ENCODE assay signal across 20 cellular contexts in genomic region chr2:236541008-236541562, GRCh38. TPM values are rescaled to one million over a fixed set of nuclear protein-coding genes. Genes with fewer than 3 reads are reported as not detected.
DNase-seq lines count a peak whose midpoint lies in the region; ATAC-seq, FAIRE-seq and TF ChIP-seq lines count a peak whose summit lies in the region.
"Had no signal": no experiment of that assay in that cellular context is flagged by ENCODE, and none has a peak within 500 bp of the region (broad histone marks: within the 10 kb centered on the region; RNA-seq: fewer than 3 reads in every experiment).

No MANE protein-coding gene starts in this region.

- peak overlapping the region; percentile 52 for H3K4me3 Mint-ChIP-seq in activated naive CD8-positive, alpha-beta T cell treated with anti-CD3 and anti-CD28 coated beads, Interleukin-2, amount 50 U/mL, for 24 hours
- H3K4me3 Mint-ChIP-seq in naive thymus-derived CD4-positive, alpha-beta T cell = peak overlapping the region; percentile 3 to 100 (median 20)
- H3K4me3 Mint-ChIP-seq: HFFc6, nephron progenitor cell had no signal

- DNase-seq in A549 (ENCODE audit: low read depth in 1 of 2, low spot score in 1 of 2) = no peak
- no peak for DNase-seq in activated naive CD8-positive, alpha-beta T cell treated with anti-CD3 and anti-CD28 coated beads, Interleukin-2, amount 50 U/mL, for 24 hours
- no peak for DNase-seq in naive thymus-derived CD4-positive, alpha-beta T cell
- no peak for DNase-seq in 8988T
- no peak for DNase-seq in breast epithelium (ENCODE audit: low spot score in 2 of 2)
- DNase-seq in omental fat pad (ENCODE audit: low spot score) = no peak
- DNase-seq: activated CD4-positive, alpha-beta T cell treated with anti-CD3 and anti-CD28 coated beads, Interleukin-2, amount 50 U/mL, for 1 hour; amniotic stem cell; Caco-2; HFFc6; islet precursor cell; mammary epithelial cell; NCI-H1092 treated with DMSO at 0.1 percent for 48 hours; NCI-H2081 treated with DMSO at 0.1 percent for 48 hours; NCI-H510A; nephron progenitor cell had no signal

- H3K36me3 Mint-ChIP-seq in activated naive CD8-positive, alpha-beta T cell treated with anti-CD3 and anti-CD28 coated beads, Interleukin-2, amount 50 U/mL, for 24 hours (ENCODE audit: low read depth) = peaks cover 21% of the 10 kb centered on the region
- peaks cover 21 to 44% (median 41%) of the 10 kb centered on the region in 5 donors for H3K36me3 Mint-ChIP-seq in naive thymus-derived CD4-positive, alpha-beta T cell

- H3K27me3 Mint-ChIP-seq in activated naive CD8-positive, alpha-beta T cell treated with anti-CD3 and anti-CD28 coated beads, Interleukin-2, amount 50 U/mL, for 24 hours = no peaks in the 10 kb centered on the region
- no peaks in the 10 kb centered on the region for H3K27me3 Mint-ChIP-seq in naive thymus-derived CD4-positive, alpha-beta T cell

- 35% methylated on average over 4 of the region's 4 CpGs for WGBS in A549 (ENCODE audit: missing lambda C conversion rate)

- no peaks in the 10 kb centered on the region for H3K9me3 Mint-ChIP-seq in activated naive CD8-positive, alpha-beta T cell treated with anti-CD3 and anti-CD28 coated beads, Interleukin-2, amount 50 U/mL, for 24 hours
- peaks cover 0 to 5% (median 0%) of the 10 kb centered on the region in 11 donors for H3K9me3 Mint-ChIP-seq in naive thymus-derived CD4-positive, alpha-beta T cell
- H3K9me3 Mint-ChIP-seq: nephron progenitor cell had no signal

- H3K27ac ChIP-seq in A549 (no peak overlapping the region), DOHH2 (ENCODE audit: low read depth, low read length) (0 out of 2 replicates have a peak overlapping the region, but pooled peaks have one; percentile 5), breast epithelium (no peak overlapping the region)
- H3K27ac ChIP-seq in naive thymus-derived CD4-positive, alpha-beta T cell (ENCODE audit: low read depth, low read length) = no peak overlapping the region
- H3K27ac ChIP-seq: tibial nerve had no signal

- H3K36me3 ChIP-seq in DOHH2 (ENCODE audit: control insufficient read depth, low read length) (no peaks in the 10 kb centered on the region), breast epithelium (no peaks in the 10 kb centered on the region)
- peaks cover 0 to 9% (median 0%) of the 10 kb centered on the region in 3 experiments for H3K36me3 ChIP-seq in naive thymus-derived CD4-positive, alpha-beta T cell (ENCODE audit: control insufficient read depth in 2 of 3, insufficient read depth in 3 of 3, low read length in 3 of 3)
- H3K36me3 ChIP-seq: tibial nerve had no signal

- H3K4me3 ChIP-seq in A549 = no peak overlapping the region
- H3K4me3 ChIP-seq in DOHH2 (ENCODE audit: low read length) = no peak overlapping the region
- H3K4me3 ChIP-seq in naive thymus-derived CD4-positive, alpha-beta T cell (ENCODE audit: low read length) = no peak overlapping the region
- no peak overlapping the region for H3K4me3 ChIP-seq in breast epithelium
- H3K4me3 ChIP-seq: tibial nerve had no signal

- H3K9me3 ChIP-seq in A549 (no peaks in the 10 kb centered on the region), DOHH2 (ENCODE audit: control insufficient read depth, insufficient read depth, low read length) (no peaks in the 10 kb centered on the region), breast epithelium (no peaks in the 10 kb centered on the region)
- H3K9me3 ChIP-seq in naive thymus-derived CD4-positive, alpha-beta T cell (ENCODE audit: control insufficient read depth in 2 of 3, low read length in 3 of 3) = no peaks in the 10 kb centered on the region
- H3K9me3 ChIP-seq: Caco-2, tibial nerve had no signal

- no peak overlapping the region for H3K4me2 ChIP-seq in A549
- H3K4me2 ChIP-seq in DOHH2 (ENCODE audit: low read length) = no peak overlapping the region

- no peak for TF ChIP-seq RAD21 in A549 (conservative IDR thresholded peaks at IDR 0.05 in 1 of 2, IDR thresholded peaks at IDR 0.05 in 1 of 2)

- POLR2A ChIA-PET in A549 (lab: Yijun Ruan, JAX) = no interaction called here
- POLR2A ChIA-PET in naive thymus-derived CD4-positive, alpha-beta T cell (lab: Charles Lee) = no interaction called here

- no peak for TF ChIP-seq EP300 in A549 (IDR thresholded peaks at IDR 0.05)

- H4K20me1 ChIP-seq in DOHH2 (ENCODE audit: control insufficient read depth, insufficient read depth, low read depth, low read length) = no peaks in the 10 kb centered on the region

- FAIRE-seq in A549 (lab: Jason Lieb, UNC) = no peak

- TF ChIP-seq CTCF in A549 (IDR thresholded peaks at IDR 0.05) = no peak
- TF ChIP-seq CTCF in DOHH2 (IDR thresholded peaks at IDR 0.05; ENCODE audit: low read depth, low read length, poor library complexity, severe bottlenecking) = no peak
- no peak for TF ChIP-seq CTCF in breast epithelium (IDR thresholded peaks at IDR 0.05)
- TF ChIP-seq CTCF in omental fat pad (IDR thresholded peaks at IDR 0.05) = no peak

- H3K4me1 ChIP-seq in A549 = no peaks in the 10 kb centered on the region
- peaks cover 89% of the 10 kb centered on the region for H3K4me1 ChIP-seq in DOHH2 (ENCODE audit: control insufficient read depth, low read length)
- H3K4me1 ChIP-seq in naive thymus-derived CD4-positive, alpha-beta T cell (ENCODE audit: control insufficient read depth in 2 of 2, insufficient read depth in 2 of 2, low read length in 2 of 2) = peaks cover 28 to 36% of the 10 kb centered on the region in 2 donors
- no peaks in the 10 kb centered on the region for H3K4me1 ChIP-seq in breast epithelium
- H3K4me1 ChIP-seq: Caco-2 had no signal

- CTCF ChIA-PET in A549 (lab: Yijun Ruan, JAX) = no interaction called here
- CTCF ChIA-PET in naive thymus-derived CD4-positive, alpha-beta T cell (lab: Charles Lee) = interaction anchor here (0.6 to 1.1 kb wide), 3 partner anchors 14 to 31 kb away, joined by 3 to 5 read pairs (median 4); no protein-coding TSS in a partner anchor

- TF ChIP-seq POLR2A in A549 (IDR thresholded peaks at IDR 0.05; ENCODE audit: low read length) (no peak), breast epithelium (IDR thresholded peaks at IDR 0.05) (no peak)

- peaks cover 24% of the 10 kb centered on the region for H3K79me2 ChIP-seq in DOHH2 (ENCODE audit: control insufficient read depth, low read length)

- no peak for ATAC-seq in A549
- no peak for ATAC-seq in activated naive CD8-positive, alpha-beta T cell treated with anti-CD3 and anti-CD28 coated beads, Interleukin-2, amount 50 U/mL, for 24 hours
- ATAC-seq in naive thymus-derived CD4-positive, alpha-beta T cell = no peak
- no peak for ATAC-seq in HG03139 (IDR thresholded peaks at IDR 0.05; ENCODE audit: unreplicated experiment)
- ATAC-seq in omental fat pad (ENCODE audit: low FRiP score) = no peak

- peak overlapping the region; percentile 32 for H3K27ac Mint-ChIP-seq in activated naive CD8-positive, alpha-beta T cell treated with anti-CD3 and anti-CD28 coated beads, Interleukin-2, amount 50 U/mL, for 24 hours
- H3K27ac Mint-ChIP-seq in naive thymus-derived CD4-positive, alpha-beta T cell = peak overlapping the region in 8 of 9 donors; percentile 14 to 94 (median 81)
- H3K27ac Mint-ChIP-seq: HFFc6, nephron progenitor cell, progenitor cell of endocrine pancreas had no signal

- H3K4me1 Mint-ChIP-seq in activated naive CD8-positive, alpha-beta T cell treated with anti-CD3 and anti-CD28 coated beads, Interleukin-2, amount 50 U/mL, for 24 hours = peaks cover 86% of the 10 kb centered on the region
- H3K4me1 Mint-ChIP-seq in naive thymus-derived CD4-positive, alpha-beta T cell = peaks cover 60 to 85% (median 78%) of the 10 kb centered on the region in 7 donors

- no peaks in the 10 kb centered on the region for H3K9me2 ChIP-seq in DOHH2 (replicated peaks; ENCODE audit: control insufficient read depth, low read length)

- H3K27me3 ChIP-seq in DOHH2 (ENCODE audit: control insufficient read depth, low read length) = no peaks in the 10 kb centered on the region
- H3K27me3 ChIP-seq in naive thymus-derived CD4-positive, alpha-beta T cell (ENCODE audit: control insufficient read depth in 2 of 2, insufficient read depth in 2 of 2, low read length in 2 of 2) = no peaks in the 10 kb centered on the region
- H3K27me3 ChIP-seq in breast epithelium = no peaks in the 10 kb centered on the region
- H3K27me3 ChIP-seq: tibial nerve had no signal

- intact Hi-C loops in naive thymus-derived CD4-positive, alpha-beta T cell (cut with micrococcal nuclease) = loop anchor here (10.0 kb wide), 2 partner anchors 544 to 1154 kb away; partner anchors contain the start of gene COPS8 (in 1 of the 2)
- intact Hi-C loops in breast epithelium (cut with DNase I; ENCODE audit: low total_unique reads) = loop anchor here (5.0 kb wide), 1 partner anchor 96 kb away; no protein-coding TSS in a partner anchor

- peaks cover 15% of the 10 kb centered on the region for H3F3A ChIP-seq in DOHH2 (ENCODE audit: control insufficient read depth, insufficient read depth)

TF ChIP-seq in A549, 52 proteins besides CTCF, POLR2A, EP300 and RAD21:
- TF ChIP-seq HOXB5 (CRISPR knock-in tag; IDR thresholded peaks at IDR 0.05) (no peak), MAFK (IDR thresholded peaks at IDR 0.05; ENCODE audit: partially characterized antibody) (peak; percentile 56), MAX (IDR thresholded peaks at IDR 0.05) (no peak)

RNA-seq across cellular contexts. Expression of gene ACKR3, which starts 28.5 kb away (rescaled TPM):
- polyA plus RNA-seq in A549 (2011; rRNA removed) (21.3 and 25.0 TPM in 2 replicates), A549 (2017; fragmentation: RNase III; extraction: RNeasy Plus Mini Kit Qiagen cat#74134 plus additional on column Dnase treatment) (25.4 to 34.9 TPM (median 33.2 TPM) in 3 replicates)
- polyA plus RNA-seq in A549 (2012; cell fraction: cytosol; rRNA removed) = 82.3 and 102 TPM in 2 replicates
- polyA plus RNA-seq in A549 (2012; cell fraction: nucleus; rRNA removed) = 167 and 249 TPM in 2 replicates
- 32.5 and 45.3 TPM in 2 replicates for polyA minus RNA-seq in A549 (2011; rRNA and poly(A)+ RNA removed)
- 1 to 10 TPM; 2.8 to 6.2 (median 4.9) TPM for total RNA-seq in naive thymus-derived CD4-positive, alpha-beta T cell
- 1 to 10 TPM; 4.0 to 4.1 TPM for polyA plus RNA-seq in naive thymus-derived CD4-positive, alpha-beta T cell
- total RNA-seq in breast epithelium (10 to 100 TPM; 15.1 to 39.4 (median 23.6) TPM), omental fat pad (100 to 1,000 TPM in 1 of 4 donors, 10 to 100 TPM in 3; 22.9 to 115 (median 64.6) TPM)
